Comparison of ENCODE assay signal across 20 cellular contexts in the genomic region with DNA sequence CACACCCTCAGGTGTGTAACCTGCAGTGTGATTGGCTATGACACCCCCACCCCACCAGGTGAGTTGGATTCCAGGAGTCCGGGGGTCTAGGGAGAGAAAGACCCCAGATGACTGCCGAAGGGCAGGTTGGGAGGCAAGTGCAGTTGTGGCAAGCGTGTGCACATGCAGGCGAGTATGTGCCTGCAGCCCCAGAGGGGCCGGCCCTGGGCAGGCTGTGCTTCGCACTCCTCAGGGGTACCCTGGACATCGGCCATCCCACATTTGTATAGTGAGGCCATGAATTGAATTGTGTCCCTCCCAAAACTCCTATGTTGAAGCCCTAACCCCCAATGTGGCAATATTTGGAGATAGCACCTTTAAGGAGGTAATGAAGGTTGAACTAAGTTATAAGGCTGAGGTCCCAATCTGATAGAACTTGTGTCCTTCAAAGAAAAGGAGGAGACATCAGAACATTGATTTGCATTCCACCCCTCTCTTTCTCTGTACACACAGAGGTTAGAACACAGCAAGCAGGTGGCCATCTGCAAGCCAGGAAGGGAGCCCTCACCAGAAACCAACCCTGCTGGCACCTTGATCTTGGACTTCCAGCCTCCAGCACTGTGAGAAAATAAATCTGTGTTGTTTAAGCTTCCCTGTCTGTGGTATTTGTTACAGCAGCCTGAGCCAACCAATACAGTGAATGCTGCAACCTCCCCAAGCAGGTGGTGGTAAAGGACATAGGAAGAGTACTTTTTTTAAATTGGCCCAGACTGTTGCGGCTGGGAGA.
DNase-seq lines count a peak whose midpoint lies in the region; ATAC-seq, FAIRE-seq and TF ChIP-seq lines count a peak whose summit lies in the region.
"Had no signal": no experiment of that assay in that cellular context is flagged by ENCODE, and none has a peak within 500 bp of the region (broad histone marks: within the 10 kb centered on the region; RNA-seq: fewer than 3 reads in every experiment).

No MANE protein-coding gene starts in this region.

- no peak overlapping the region for H2AFZ ChIP-seq in K562 (ENCODE audit: low read depth, low read length)

- no peaks in the 10 kb centered on the region for H3K79me2 ChIP-seq in K562 (ENCODE audit: control insufficient read depth, insufficient read depth, low read length)

- no peaks in the 10 kb centered on the region for H3K36me3 ChIP-seq in K562 (ENCODE audit: control insufficient read depth, insufficient read depth, low read length)
- H3K36me3 ChIP-seq: BLaER1, HAP-1 had no signal

- DNase-seq in cardiac septum (ENCODE audit: low spot score) (peak; percentile 14), Right ventricle myocardium superior (no peak), K562 (ENCODE audit: extremely low read depth in 1 of 4, low spot score in 3 of 4) (no peak), sciatic nerve (ENCODE audit: low spot score) (peak; percentile 19)
- no peak for DNase-seq in activated CD4-positive, alpha-beta T cell treated with anti-CD3 and anti-CD28 coated beads for 48 hours
- DNase-seq: CD4-positive, CD25-positive, alpha-beta regulatory T cell; CD8-positive, alpha-beta T cell; DMS153; DND-41; GOT3 had no signal

- H3K27ac ChIP-seq in K562 (ENCODE audit: extremely low read depth, low read depth, low read length): no peak overlapping the region
- H3K27ac ChIP-seq: 22Rv1, BLaER1, C4-2B had no signal

- no TSS peak for BruUV-seq in K562 (replicated peaks; lab: Mats Ljungman, UMichigan)

- FAIRE-seq in K562 (lab: Jason Lieb, UNC): no peak
- FAIRE-seq: A204.1, G401.6, GM12892, H54 had no signal

- no peak for TF ChIP-seq CTCF in K562 (IDR thresholded peaks at IDR 0.05 in 2 of 3, conservative IDR thresholded peaks at IDR 0.05 in 1 of 3; ENCODE audit: insufficient read depth in 2 of 3, low read depth in 1 of 3, low read length in 3 of 3)

- in situ Hi-C loops in K562 (cut with MboI): no loop called here

- ATAC-seq in Right ventricle myocardium superior (ENCODE audit: poor library complexity) (no peak), K562 (no peak), sciatic nerve (no peak), HG02678 (IDR thresholded peaks at IDR 0.05; ENCODE audit: unreplicated experiment) (no peak)
- ATAC-seq: CD8-positive, alpha-beta T cell had no signal

- H3K4me3 ChIP-seq in K562: no peak overlapping the region
- H3K4me3 ChIP-seq: BLaER1, HAP-1 had no signal

- no peaks in the 10 kb centered on the region for H4K20me1 ChIP-seq in K562 (replicated peaks; ENCODE audit: control insufficient read depth, insufficient read depth, low read length)
- H4K20me1 ChIP-seq: BLaER1 had no signal

- H3K9me1 ChIP-seq in K562 (ENCODE audit: control insufficient read depth, insufficient read depth, low read length): peaks cover 3% of the 10 kb centered on the region

- peaks cover 0 to 25% of the 10 kb centered on the region in 2 experiments; a peak in 2 of 5 replicates for H3K27me3 ChIP-seq in K562 (ENCODE audit: control insufficient read depth in 2 of 2, insufficient read depth in 2 of 2, low read length in 2 of 2)
- H3K27me3 ChIP-seq: BLaER1 had no signal

- POLR2A ChIA-PET in K562 (lab: Yijun Ruan, JAX): no interaction called here

- TF ChIP-seq EP300 in K562 (IDR thresholded peaks at IDR 0.05; ENCODE audit: low read length): no peak

- TF ChIP-seq POLR2A in K562 (conservative IDR thresholded peaks at IDR 0.05): no peak

- H3K9me3 ChIP-seq in K562 (replicated peaks; ENCODE audit: control insufficient read depth, insufficient read depth, low read depth, low read length): no peaks in the 10 kb centered on the region
- H3K9me3 ChIP-seq: BLaER1, Caco-2, HAP-1 had no signal

- no peak overlapping the region for H3K9ac ChIP-seq in K562 (ENCODE audit: insufficient read depth in 1 of 2, low read depth in 2 of 2, low read length in 2 of 2)
- H3K9ac ChIP-seq: BLaER1 had no signal

- no peak overlapping the region for H3K4me2 ChIP-seq in K562 (ENCODE audit: insufficient read depth, low read length)
- H3K4me2 ChIP-seq: BLaER1 had no signal

- no peak for TF ChIP-seq RAD21 in K562 (CRISPR knock-in tag; conservative IDR thresholded peaks at IDR 0.05 in 1 of 2, IDR thresholded peaks at IDR 0.05 in 1 of 2)

- no peaks in the 10 kb centered on the region for H3K4me1 ChIP-seq in K562 (replicated peaks in 1 of 2; ENCODE audit: control insufficient read depth in 2 of 2, insufficient read depth in 2 of 2, low read length in 2 of 2)
- H3K4me1 ChIP-seq: BLaER1, Caco-2, HAP-1 had no signal

- WGBS in K562 (ENCODE audit: insufficient coverage, low coverage, missing lambda C conversion rate): 0% methylated on average over 8 of the region's 8 CpGs

- intact Hi-C loops in cardiac septum (cut with DNase I): no loop called here
- intact Hi-C loops in Right ventricle myocardium superior (cut with DNase I): no loop called here
- intact Hi-C loops in K562 (cut with micrococcal nuclease): no loop called here
- intact Hi-C loops in sciatic nerve (cut with DNase I): no loop called here

- CTCF ChIA-PET in K562 (lab: Yijun Ruan, JAX; ENCODE audit: low intra/inter-chr PET ratio): no interaction called here

TF ChIP-seq in K562, 482 proteins besides CTCF, POLR2A, EP300 and RAD21:
- TF ChIP-seq FOXA1 (IDR thresholded peaks at IDR 0.05; ENCODE audit: borderline replicate concordance) (no peak), JUNB (CRISPR knock-in tag; conservative IDR thresholded peaks at IDR 0.05) (no peak), ZNF134 (CRISPR knock-in tag; conservative IDR thresholded peaks at IDR 0.05) (0 out of 2 replicates have a peak, but pooled peaks have one; percentile 38)

Comparison
In these comparisons a context has a peak if more than half of its experiments do, and no peak if none do; other contexts are left out.
1. DNase-seq: peak in cardiac septum (single experiment) and sciatic nerve (single experiment); none in Right ventricle myocardium superior (single experiment), K562 (0 of 4) and activated CD4-positive, alpha-beta T cell treated with anti-CD3 and anti-CD28 coated beads for 48 hours (single experiment).